ENCODE assay signal across 1 cellular context in genomic region chr3:194556086-194557056, GRCh38.
TF ChIP-seq lines count a peak whose summit lies in the region.

No MANE protein-coding gene starts in this region.

TF ChIP-seq in K562, 482 proteins besides CTCF, POLR2A, EP300 and RAD21 (continued from another document and continues in another):
- TF ChIP-seq ZNF592 (IDR thresholded peaks at IDR 0.05) (peak; percentile 95), POLR3A (IDR thresholded peaks at IDR 0.05; ENCODE audit: borderline replicate concordance, extremely low read depth, insufficient read depth, insufficient read length) (no peak), RBM14 (IDR thresholded peaks at IDR 0.05; ENCODE audit: borderline replicate concordance, insufficient read depth, low read depth, low read length) (no peak), KDM4B (IDR thresholded peaks at IDR 0.05; ENCODE audit: borderline replicate concordance in 2 of 2, low read depth in 1 of 2) (no peak), MED1 (CRISPR knock-in tag; IDR thresholded peaks at IDR 0.05; ENCODE audit: borderline replicate concordance) (no peak), PHF8 (IDR thresholded peaks at IDR 0.05; ENCODE audit: borderline replicate concordance, low read length) (no peak), SIX5 (IDR thresholded peaks at IDR 0.05; ENCODE audit: borderline replicate concordance in 1 of 2, insufficient read depth in 1 of 2, low read depth in 1 of 2, low read length in 2 of 2) (no peak), MAFG (tag; conservative IDR thresholded peaks at IDR 0.05) (peak; percentile 92), ATF1 (CRISPR knock-in tag; IDR thresholded peaks at IDR 0.05) (no peak), ATF1 (tag; IDR thresholded peaks at IDR 0.05) (peak; percentile 18; the same call in 1 of the 2 replicates), ZNF79 (CRISPR knock-in tag; IDR thresholded peaks at IDR 0.05; ENCODE audit: low read depth) (no peak), E2F8 (IDR thresholded peaks at IDR 0.05; ENCODE audit: low read depth, partially characterized antibody) (no peak), ZBTB9 (CRISPR knock-in tag; IDR thresholded peaks at IDR 0.05) (no peak), ERF (CRISPR knock-in tag; IDR thresholded peaks at IDR 0.05) (no peak), NUFIP1 (IDR thresholded peaks at IDR 0.05; ENCODE audit: partially characterized antibody) (peak; percentile 50), CHD7 (IDR thresholded peaks at IDR 0.05; ENCODE audit: low read depth, low read length) (no peak), ZBTB2 (IDR thresholded peaks at IDR 0.05) (peak; percentile 67; the same call in 1 of the 2 replicates), ZNF395 (CRISPR knock-in tag; IDR thresholded peaks at IDR 0.05) (peak; percentile 58; the same call in 1 of the 2 replicates), NFE2L1 (tag; IDR thresholded peaks at IDR 0.05; ENCODE audit: borderline replicate concordance, low read depth) (peak; percentile 77), ARID2 (IDR thresholded peaks at IDR 0.05) (no peak), E2F3 (CRISPR knock-in tag; IDR thresholded peaks at IDR 0.05) (0 out of 2 replicates have a peak, but pooled peaks have one; percentile 11), ZKSCAN8 (CRISPR knock-in tag; IDR thresholded peaks at IDR 0.05) (no peak), TEAD4 (IDR thresholded peaks at IDR 0.05; ENCODE audit: low read length) (0 out of 2 replicates have a peak, but pooled peaks have one; percentile 28), TEAD4 (CRISPR knock-in tag; IDR thresholded peaks at IDR 0.05; ENCODE audit: borderline replicate concordance) (no peak), ARID3B (CRISPR knock-in tag; IDR thresholded peaks at IDR 0.05; ENCODE audit: borderline replicate concordance) (no peak), CREB1 (IDR thresholded peaks at IDR 0.05) (0 out of 2 replicates have a peak, but pooled peaks have one; percentile 16), CREB1 (CRISPR knock-in tag; IDR thresholded peaks at IDR 0.05) (no peak), MTA2 (IDR thresholded peaks at IDR 0.05; ENCODE audit: low read depth) (0 out of 2 replicates have a peak, but pooled peaks have one; percentile 13)
